Comparison of ENCODE assay signal across 8 cellular contexts in genomic region chr2:169480079-169480465, GRCh38. TPM values are rescaled to one million over a fixed set of nuclear protein-coding genes. Genes with fewer than 3 reads are reported as not detected.
DNase-seq lines count a peak whose midpoint lies in the region; ATAC-seq and TF ChIP-seq lines count a peak whose summit lies in the region.

No MANE protein-coding gene starts in this region.

- H3K4me2 ChIP-seq in SK-N-SH: peak overlapping the region; percentile 81
- peak overlapping the region; percentile 81 for H3K4me2 ChIP-seq in hepatocyte

- no peaks in the 10 kb centered on the region for H3F3A ChIP-seq in SK-N-SH (replicated peaks; ENCODE audit: insufficient read depth)

- ATAC-seq in SK-N-SH treated with all-trans-retinoic acid at 6 μM for 48 hours: no peak
- no peak for ATAC-seq in HG03280 (IDR thresholded peaks at IDR 0.05; ENCODE audit: unreplicated experiment)

- H3K9me3 ChIP-seq in SK-N-SH (no peaks in the 10 kb centered on the region), hepatocyte (ENCODE audit: low read depth) (no peaks in the 10 kb centered on the region), stomach smooth muscle (ENCODE audit: control insufficient read depth in 2 of 2, low read length in 2 of 2) (no peaks in the 10 kb centered on the region)

- H2AFZ ChIP-seq in SK-N-SH (ENCODE audit: low read depth) (peak overlapping the region; percentile 98), hepatocyte (peak overlapping the region; percentile 95)

- H3K4me1 ChIP-seq in SK-N-SH (ENCODE audit: control insufficient read depth in 1 of 2, insufficient read depth in 2 of 2, low read depth in 1 of 2, low read length in 1 of 2) (no peaks in the 10 kb centered on the region; a peak in 1 of 4 replicates), hepatocyte (ENCODE audit: insufficient read depth) (no peaks in the 10 kb centered on the region), stomach smooth muscle (ENCODE audit: control insufficient read depth, insufficient read depth, low read length) (peaks cover 12% of the 10 kb centered on the region)

- POLR2A ChIA-PET in SK-N-SH (lab: Yijun Ruan, JAX): interaction anchor here (0.8 kb wide), 1 partner anchor 237 kb away, joined by 3 read pairs; no protein-coding TSS in a partner anchor

- H3K27me3 ChIP-seq in SK-N-SH (ENCODE audit: insufficient read depth): no peaks in the 10 kb centered on the region
- no peaks in the 10 kb centered on the region for H3K27me3 ChIP-seq in hepatocyte
- no peaks in the 10 kb centered on the region for H3K27me3 ChIP-seq in stomach smooth muscle (ENCODE audit: control insufficient read depth in 1 of 2, insufficient read depth in 2 of 2, low read length in 2 of 2)

- no peaks in the 10 kb centered on the region for H3K9me2 ChIP-seq in SK-N-SH
- H3K9me2 ChIP-seq in hepatocyte (replicated peaks; ENCODE audit: insufficient read depth): no peaks in the 10 kb centered on the region

- DNase-seq in SK-N-SH (no peak), hepatocyte (ENCODE audit: low spot score) (no peak), NCI-H1048 (lab: John Stamatoyannopoulos, UW) (no peak), NCI-H187 treated with DMSO at 0.1 percent for 48 hours (lab: John Stamatoyannopoulos, UW) (no peak)

- H3K36me3 ChIP-seq in SK-N-SH (replicated peaks in 1 of 2; ENCODE audit: control insufficient read depth in 1 of 2, insufficient read depth in 2 of 2, low read length in 1 of 2) (peaks cover 21% of the 10 kb centered on the region in 2 experiments), hepatocyte (replicated peaks; ENCODE audit: insufficient read depth, low read depth) (no peaks in the 10 kb centered on the region), stomach smooth muscle (ENCODE audit: control insufficient read depth in 2 of 2, insufficient read depth in 2 of 2, low read length in 2 of 2) (peaks cover 8 to 12% of the 10 kb centered on the region in 2 donors)

- TF ChIP-seq CTCF in SK-N-SH (IDR thresholded peaks at IDR 0.05) (no peak), WI38 (IDR thresholded peaks at IDR 0.05; ENCODE audit: low read depth, low read length) (no peak), hepatocyte (IDR thresholded peaks at IDR 0.05; ENCODE audit: poor library complexity) (no peak)

- WGBS in SK-N-SH (ENCODE audit: low lambda C conversion rate): 68% methylated on average over 9 of the region's 9 CpGs
- 50% methylated on average over 9 of the region's 9 CpGs for WGBS in hepatocyte (ENCODE audit: low lambda C conversion rate, missing lambda C conversion rate)

- no peak for TF ChIP-seq RAD21 in SK-N-SH (IDR thresholded peaks at IDR 0.05; ENCODE audit: low read length)

- H4K20me1 ChIP-seq in SK-N-SH (ENCODE audit: insufficient read depth) (no peaks in the 10 kb centered on the region), hepatocyte (ENCODE audit: insufficient read depth, poor library complexity, severe bottlenecking) (no peaks in the 10 kb centered on the region)

- no peaks in the 10 kb centered on the region for H3K79me2 ChIP-seq in SK-N-SH (ENCODE audit: insufficient read depth)
- H3K79me2 ChIP-seq in hepatocyte: no peaks in the 10 kb centered on the region

- peak overlapping the region; percentile 79 to 94 for H3K4me3 ChIP-seq in SK-N-SH (ENCODE audit: low read depth in 2 of 2, low read length in 1 of 2)
- peak overlapping the region; percentile 64 for H3K4me3 ChIP-seq in WI38 (ENCODE audit: low read depth, low read length)
- H3K4me3 ChIP-seq in hepatocyte: peak overlapping the region; percentile 73
- H3K4me3 ChIP-seq in stomach smooth muscle (ENCODE audit: low read length in 2 of 2): peak overlapping the region; percentile 92 to 95

- H3K27ac ChIP-seq in SK-N-SH (ENCODE audit: low read depth in 2 of 2, low read length in 1 of 2) (peak overlapping the region; percentile 51 to 66; a peak in 3 of 4 replicates), hepatocyte (peak overlapping the region; percentile 29), stomach smooth muscle (ENCODE audit: low read length) (peak overlapping the region; percentile 71)

- TF ChIP-seq EP300 in SK-N-SH (IDR thresholded peaks at IDR 0.05; ENCODE audit: borderline replicate concordance in 1 of 2, low read depth in 1 of 2, low read length in 1 of 2): no peak

- H3K9ac ChIP-seq in SK-N-SH (peak overlapping the region; percentile 76), stomach smooth muscle (ENCODE audit: low read length in 2 of 2) (peak overlapping the region; percentile 91 to 94)

- CTCF ChIA-PET in SK-N-SH (lab: Yijun Ruan, JAX): interaction anchor here (0.6 to 2.9 kb wide), 6 partner anchors 10 to 310 kb away, joined by 3 to 15 read pairs (median 4); no protein-coding TSS in a partner anchor

TF ChIP-seq in SK-N-SH, 30 proteins besides CTCF, POLR2A, EP300 and RAD21:
- no peak for TF ChIP-seq YY1 (IDR thresholded peaks at IDR 0.05; ENCODE audit: low read depth)
- TF ChIP-seq ELF1 (IDR thresholded peaks at IDR 0.05): no peak
- no peak for TF ChIP-seq REST (IDR thresholded peaks at IDR 0.05; ENCODE audit: low read depth, low read length)
- no peak for TF ChIP-seq EZH2phosphoT487 (IDR thresholded peaks at IDR 0.05; ENCODE audit: borderline replicate concordance, low read depth)

TF ChIP-seq in SK-N-SH treated with all-trans-retinoic acid at 6 μM for 48 hours, 23 proteins besides CTCF, POLR2A, EP300 and RAD21:
- no peak for TF ChIP-seq CSRNP3 (CRISPR knock-in tag; IDR thresholded peaks at IDR 0.05)
- no peak for TF ChIP-seq TOX (CRISPR knock-in tag; IDR thresholded peaks at IDR 0.05; ENCODE audit: borderline replicate concordance)

RNA-seq across cellular contexts. Expression of gene BBS5, which starts 0.8 kb away (rescaled TPM):
- polyA plus RNA-seq in SK-N-SH (2012; rRNA removed) (3.8 TPM in 2 replicates), hepatocyte (3.7 and 7.0 TPM in 2 replicates)
- polyA plus RNA-seq in SK-N-SH (2012; cell fraction: cytosol; rRNA removed): 3.0 and 3.7 TPM in 2 replicates
- 12.4 and 16.1 TPM in 2 replicates for polyA plus RNA-seq in SK-N-SH (2012; cell fraction: nucleus; rRNA removed)
- total RNA-seq in hepatocyte: 3.5 and 4.2 TPM in 2 replicates

RNA-seq across cellular contexts. Expression of gene KLHL41, which starts 29.4 kb away (rescaled TPM):
- polyA plus RNA-seq in SK-N-SH (2012; rRNA removed) (0.26 and 0.42 TPM in 2 replicates), hepatocyte (0.34 and 0.67 TPM in 2 replicates)
- 0.29 and 0.30 TPM in 2 replicates for polyA plus RNA-seq in SK-N-SH (2012; cell fraction: cytosol; rRNA removed)
- 0.47 and 0.80 TPM in 2 replicates for polyA plus RNA-seq in SK-N-SH (2012; cell fraction: nucleus; rRNA removed)
- total RNA-seq in hepatocyte: 1.8 and 2.0 TPM in 2 replicates
